33 cellular contexts compared by ENCODE assay signal in the genomic region with DNA sequence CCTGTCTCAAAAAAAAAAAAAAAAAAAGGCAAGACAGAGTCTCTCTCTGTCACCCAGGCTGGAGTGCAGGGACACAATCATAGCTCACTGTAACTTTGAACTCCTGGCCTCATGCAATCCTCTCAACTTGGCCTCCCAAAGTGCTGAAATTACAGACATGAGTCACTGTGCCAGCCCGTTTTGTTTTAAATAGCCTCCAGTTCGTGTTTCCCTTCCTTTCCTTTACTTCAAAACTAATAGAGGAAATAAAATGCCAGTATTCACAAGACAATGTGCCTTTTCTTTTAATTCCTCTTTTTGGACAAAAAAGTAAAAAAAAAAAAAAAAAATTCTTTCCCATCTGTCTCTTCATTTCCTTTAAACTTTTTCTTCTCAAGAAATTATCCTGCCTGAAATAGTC. TPM values are rescaled to one million over a fixed set of nuclear protein-coding genes. Genes with fewer than 3 reads are reported as not detected.
DNase-seq lines count a peak whose midpoint lies in the region; FAIRE-seq lines count a peak whose summit lies in the region.
"Had no signal": no experiment of that assay in that cellular context is flagged by ENCODE, and none has a peak within 500 bp of the region (broad histone marks: within the 10 kb centered on the region; RNA-seq: fewer than 3 reads in every experiment).

No MANE protein-coding gene starts in this region.

- FAIRE-seq in urothelium cell line (lab: Jason Lieb, UNC), result no peak
- FAIRE-seq: astrocyte, endometrium, GM18507, RCC 7860 had no signal

- peak; percentile 43 for DNase-seq in Ammon's horn (ENCODE audit: low spot score)
- DNase-seq in KBM-7, result peak; percentile 55
- DNase-seq in RPMI7951 (ENCODE audit: low read depth), result peak; percentile 38
- DNase-seq in middle frontal gyrus (ENCODE audit: extremely low spot score, low spot score), result peak; percentile 12
- no peak for DNase-seq in urothelium cell line (ENCODE audit: low spot score)
- DNase-seq in superior temporal gyrus (ENCODE audit: extremely low spot score), result no peak
- DNase-seq in SK-N-DZ (ENCODE audit: low spot score), result no peak
- DNase-seq in nucleus accumbens (lab: John Stamatoyannopoulos, UW), result no peak
- DNase-seq: ACHN; activated CD4-positive, alpha-beta T cell treated with anti-CD3 and anti-CD28 coated beads for 48 hours; activated CD8-positive, alpha-beta memory T cell treated with anti-CD3 and anti-CD28 coated beads for 24 hours; activated effector memory CD4-positive, alpha-beta T cell treated with anti-CD3 and anti-CD28 coated beads, Interleukin-2, amount 50 U/mL, for 16 hours; activated naive CD8-positive, alpha-beta T cell treated with anti-CD3 and anti-CD28 coated beads, Interleukin-2, amount 10 ng/mL, durations not matched to agents 7 days and 5 days; activated T-cell treated with anti-CD3 and anti-CD28 coated beads, Interleukin-2, amount 50 U/mL, for 1 hour; central memory CD4-positive, alpha-beta T cell; DND-41; HFFc6; hypothalamus; immature natural killer cell; naive B cell; NCI-H1105; NCI-H187 treated with DMSO at 0.1 percent for 48 hours; NCI-H524 treated with DMSO at 0.1 percent for 48 hours; NK-92 treated with Interleukin-12 subunit alpha and Interleukin-12 subunit beta, amount 100 ng/mL, for 24 hours; SK-N-SH; thyroid gland had no signal

- in situ Hi-C loops in KBM-7 (cut with MboI; ENCODE audit: low pct_unique_long_range_greater_than_20kb, low sequenced_read_pairs), result no loop called here

RNA-seq across cellular contexts. Expression of gene ACMSD, which starts 54.5 kb away (rescaled TPM):
- total RNA-seq in RPMI7951 (2014; rRNA removed; shearing (Covaris generic)), result not detected in 2 replicates
- not detected in 2 replicates for polyA plus RNA-seq in SK-N-DZ (2014; cell fraction: cytosol; rRNA removed)
- polyA plus RNA-seq in SK-N-DZ (2014; cell fraction: nucleus; rRNA removed), result not detected in 2 replicates
- total RNA-seq: activated naive CD8-positive, alpha-beta T cell treated with anti-CD3 and anti-CD28 coated beads, Interleukin-2, amount 10 ng/mL, durations not matched to agents 7 days and 5 days; astrocyte; gastroesophageal sphincter; HFFc6; LHCN-M2; pulmonary artery endothelial cell had no signal
- polyA plus RNA-seq: immature natural killer cell, SK-N-SH had no signal

Comparison
In these comparisons a context has a peak if more than half of its experiments do, and no peak if none do; other contexts are left out.
1. DNase-seq: peak in Ammon's horn (single experiment), KBM-7 (single experiment), RPMI7951 (single experiment) and middle frontal gyrus (single experiment); none in urothelium cell line (single experiment), superior temporal gyrus (single experiment), SK-N-DZ (single experiment) and nucleus accumbens (0 of 56).